In the genomic region with DNA sequence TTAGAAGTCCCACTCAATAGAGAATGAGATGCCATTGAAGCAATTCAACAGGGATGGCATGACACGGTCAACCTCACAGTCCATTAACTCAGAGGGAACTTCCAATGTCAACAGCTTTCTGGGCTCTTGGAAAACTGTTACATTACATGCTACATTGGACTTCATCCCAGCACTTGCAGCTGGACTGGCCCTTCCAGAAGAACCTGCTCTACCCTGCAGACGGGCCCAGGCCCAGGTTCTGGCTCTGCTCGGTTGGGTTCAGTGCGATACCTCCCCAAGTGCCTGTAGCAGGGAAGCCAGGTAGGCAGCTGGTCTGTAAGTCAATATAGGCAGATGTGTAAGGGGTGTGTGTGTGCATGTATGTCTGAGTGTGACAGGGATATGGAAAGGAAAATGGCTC, we compare ENCODE assay signal across 24 cellular contexts. TPM values are rescaled to one million over a fixed set of nuclear protein-coding genes. Genes with fewer than 3 reads are reported as not detected.
"Had no signal": no experiment of that assay in that cellular context is flagged by ENCODE, and none has a peak within 500 bp of the region (broad histone marks: within the 10 kb centered on the region; RNA-seq: fewer than 3 reads in every experiment).

No MANE protein-coding gene starts in this region.

- H3K9me3 ChIP-seq: gastrocnemius medialis, heart left ventricle, ovary, right atrium auricular region, sigmoid colon, stomach, tibial artery had no signal

- H3K36me3 Mint-ChIP-seq: stimulated activated effector memory CD8-positive, alpha-beta T cell treated with anti-CD3 and anti-CD28 coated beads, Interleukin-12 subunit alpha, Interleukin-12 subunit beta, amount 100 ng/mL, for 72 hours had no signal

- H2AFZ ChIP-seq: hepatocyte had no signal

- ATAC-seq: effector memory CD8-positive, alpha-beta T cell; gastrocnemius medialis; heart left ventricle; left lobe of liver; naive thymus-derived CD4-positive, alpha-beta T cell; stimulated activated effector memory CD8-positive, alpha-beta T cell treated with anti-CD3 and anti-CD28 coated beads, Interleukin-12 subunit alpha, Interleukin-12 subunit beta, amount 100 ng/mL, for 72 hours had no signal

- DNase-seq: cortex of kidney; effector memory CD8-positive, alpha-beta T cell; erythroblast; gastrocnemius medialis; heart left ventricle; kidney; mesenchymal stem cell; midbrain; naive thymus-derived CD4-positive, alpha-beta T cell; nephron progenitor cell; occipital lobe; ovary; sigmoid colon; stimulated activated CD4-positive, alpha-beta T cell treated with anti-CD3 and anti-CD28 coated beads, Interleukin-2, amount 100 ng/mL, for 24 hours; stimulated activated CD4-positive, alpha-beta T cell treated with anti-CD3 and anti-CD28 coated beads, Interleukin-4, amount 100 ng/mL, for 24 hours; stimulated activated naive CD4-positive, alpha-beta T cell treated with Interleukin-2 at 50 U/mL for 16 hours; stomach; tibial artery had no signal

- H3K27ac Mint-ChIP-seq: effector memory CD8-positive, alpha-beta T cell; naive thymus-derived CD4-positive, alpha-beta T cell; nephron progenitor cell; stimulated activated effector memory CD8-positive, alpha-beta T cell treated with anti-CD3 and anti-CD28 coated beads, Interleukin-12 subunit alpha, Interleukin-12 subunit beta, amount 100 ng/mL, for 72 hours; type B pancreatic cell had no signal

- H3K27me3 ChIP-seq: gastrocnemius medialis, hepatocyte, ovary, right atrium auricular region had no signal

- H3K4me2 ChIP-seq: hepatocyte had no signal

- H3K4me1 Mint-ChIP-seq: naive thymus-derived CD4-positive, alpha-beta T cell; stimulated activated effector memory CD8-positive, alpha-beta T cell treated with anti-CD3 and anti-CD28 coated beads, Interleukin-12 subunit alpha, Interleukin-12 subunit beta, amount 100 ng/mL, for 72 hours had no signal

- H3K27ac ChIP-seq: gastrocnemius medialis, heart left ventricle, hepatocyte, ovary, right atrium auricular region, sigmoid colon, stomach, tibial artery had no signal

- H3K4me3 ChIP-seq: gastrocnemius medialis, heart left ventricle, hepatocyte, lung, ovary, right atrium auricular region, sigmoid colon, stomach, tibial artery had no signal

- H3K4me1 ChIP-seq: gastrocnemius medialis, heart left ventricle, right atrium auricular region, sigmoid colon, stomach, tibial artery had no signal

- H3K36me3 ChIP-seq: gastrocnemius medialis, heart left ventricle, ovary, right atrium auricular region, sigmoid colon, stomach, tibial artery had no signal

- H3K27me3 Mint-ChIP-seq: effector memory CD8-positive, alpha-beta T cell; type B pancreatic cell had no signal

- H3K4me3 Mint-ChIP-seq: effector memory CD8-positive, alpha-beta T cell; nephron progenitor cell; stimulated activated effector memory CD8-positive, alpha-beta T cell treated with anti-CD3 and anti-CD28 coated beads, Interleukin-12 subunit alpha, Interleukin-12 subunit beta, amount 100 ng/mL, for 72 hours; type B pancreatic cell had no signal

RNA-seq across cellular contexts. Expression of a gene that starts 12.9 kb away (rescaled TPM):
- total RNA-seq: naive thymus-derived CD4-positive, alpha-beta T cell had no signal
- polyA plus RNA-seq: naive thymus-derived CD4-positive, alpha-beta T cell had no signal
